1 cellular context compared by ENCODE assay signal in genomic region chr11:82683029-82683428, GRCh38.
TF ChIP-seq lines count a peak whose summit lies in the region.

No MANE protein-coding gene starts in this region.

TF ChIP-seq in HCT116, 20 proteins besides CTCF, POLR2A, EP300 and RAD21:
- TF ChIP-seq ZBTB33 (IDR thresholded peaks at IDR 0.05; ENCODE audit: extremely low read depth, insufficient replicate concordance, low read length): no peak
- no peak for TF ChIP-seq EZH2 (IDR thresholded peaks at IDR 0.05)
- TF ChIP-seq EGR1 (IDR thresholded peaks at IDR 0.05; ENCODE audit: low read depth): no peak
- no peak for TF ChIP-seq JUND (IDR thresholded peaks at IDR 0.05)
- no peak for TF ChIP-seq YY1 (IDR thresholded peaks at IDR 0.05; ENCODE audit: extremely low read depth, insufficient replicate concordance, low read depth, low read length)
- TF ChIP-seq SP1 (IDR thresholded peaks at IDR 0.05; ENCODE audit: low read depth): no peak
- TF ChIP-seq ATF3 (IDR thresholded peaks at IDR 0.05): no peak
- TF ChIP-seq FOSL1 (IDR thresholded peaks at IDR 0.05; ENCODE audit: low read depth): no peak
- no peak for TF ChIP-seq SIN3A (IDR thresholded peaks at IDR 0.05; ENCODE audit: low read depth)
- no peak for TF ChIP-seq ZFX (IDR thresholded peaks at IDR 0.05)
- TF ChIP-seq CBX3 (IDR thresholded peaks at IDR 0.05; ENCODE audit: low read depth): no peak
